ENCODE assay signal across 7 cellular contexts in genomic region chr1:94864821-94865220, GRCh38. TPM values are rescaled to one million over a fixed set of nuclear protein-coding genes. Genes with fewer than 3 reads are reported as not detected.
A peak's percentile ranks its signal among the peaks of the same experiment; 100 is the strongest.
DNase-seq lines count a peak whose midpoint lies in the region; ATAC-seq and TF ChIP-seq lines count a peak whose summit lies in the region.

No MANE protein-coding gene starts in this region.

- H3K4me3 ChIP-seq in PC-3 (ENCODE audit: low read length), result no peak overlapping the region
- H3K4me3 ChIP-seq in tibial nerve, result peak overlapping the region in 2 of 4 donors; percentile 14 to 20

- H3K79me2 ChIP-seq in PC-3 (ENCODE audit: low read length), result no peaks in the 10 kb centered on the region

- WGBS in tibial nerve, 2 donors, result 34 to 37% methylated on average over 9 of the region's 9 CpGs

- H3K4me2 ChIP-seq in PC-3 (ENCODE audit: low read length), result peak overlapping the region; percentile 80

- POLR2A ChIA-PET in PC-3 (lab: Charles Lee; ENCODE audit: unreplicated experiment), result no interaction called here

- intact Hi-C loops in PC-3 (cut with micrococcal nuclease), result loop anchor here (1.0 kb wide), 1 partner anchor 10 kb away; no protein-coding TSS in a partner anchor

- H3K36me3 ChIP-seq in PC-3 (ENCODE audit: low read depth, low read length) (no peaks in the 10 kb centered on the region), tibial nerve (no peaks in the 10 kb centered on the region)

- ATAC-seq in PC-3 (no peak), GM18511 (IDR thresholded peaks at IDR 0.05; ENCODE audit: unreplicated experiment) (no peak), HG03442 (IDR thresholded peaks at IDR 0.05; ENCODE audit: unreplicated experiment) (no peak)

- peak overlapping the region; percentile 80 for H3K9ac ChIP-seq in PC-3 (ENCODE audit: low read length)

- H4K20me1 ChIP-seq in PC-3 (ENCODE audit: low read length), result no peaks in the 10 kb centered on the region

- DNase-seq in PC-3, result no peak
- DNase-seq in epithelial cell of prostate (ENCODE audit: low read depth, low spot score), result no peak
- DNase-seq in mucosa of gallbladder (ENCODE audit: low spot score), result peak; percentile 27
- DNase-seq in tibial nerve (ENCODE audit: low spot score in 2 of 2), result no peak
- no peak for DNase-seq in activated naive CD4-positive, alpha-beta T cell treated with anti-CD3 and anti-CD28 coated beads, Interleukin-2, amount 50 U/mL, for 16 hours

- H3K27ac ChIP-seq in PC-3 (ENCODE audit: low read length) (peak overlapping the region; percentile 97), epithelial cell of prostate (peak overlapping the region; percentile 89), tibial nerve (peak overlapping the region; percentile 74 to 98 (median 84))

- H3K9me2 ChIP-seq in PC-3 (replicated peaks; ENCODE audit: low read length), result no peaks in the 10 kb centered on the region

- peak in 1 of 2 donors; percentile 8 for TF ChIP-seq EP300 in tibial nerve (IDR thresholded peaks at IDR 0.05)

- H3K4me1 ChIP-seq in PC-3 (ENCODE audit: insufficient read depth, low read length), result peaks cover 53% of the 10 kb centered on the region
- H3K4me1 ChIP-seq in tibial nerve, result peaks cover 3 to 81% (median 43%) of the 10 kb centered on the region in 4 donors

- H3K27me3 ChIP-seq in PC-3 (ENCODE audit: low read length) (no peaks in the 10 kb centered on the region), tibial nerve (no peaks in the 10 kb centered on the region)

- TF ChIP-seq POLR2A in tibial nerve (IDR thresholded peaks at IDR 0.05), result no peak

- H3K9me3 ChIP-seq in PC-3 (ENCODE audit: low read length) (no peaks in the 10 kb centered on the region), tibial nerve (no peaks in the 10 kb centered on the region)

- CTCF ChIA-PET in PC-3 (lab: Charles Lee), result interaction anchor here (0.5 kb wide), 1 partner anchor 11 kb away, joined by 4 read pairs; no protein-coding TSS in a partner anchor

- peaks cover 5% of the 10 kb centered on the region for H3F3A ChIP-seq in PC-3 (ENCODE audit: low read length, unreplicated experiment)

- H2AFZ ChIP-seq in PC-3 (ENCODE audit: low read length), result no peak overlapping the region

- no peak for TF ChIP-seq CTCF in PC-3 (conservative IDR thresholded peaks at IDR 0.05; ENCODE audit: low read depth, low read length)
- TF ChIP-seq CTCF in tibial nerve (IDR thresholded peaks at IDR 0.05), result no peak

- no TSS peak for BruUV-seq in PC-3 (replicated peaks; lab: Mats Ljungman, UMichigan)

RNA-seq across cellular contexts. Expression of gene SLC44A3, which starts 44.7 kb away (rescaled TPM):
- total RNA-seq in PC-3 (2014; rRNA removed), result 6.3 and 9.2 TPM in 2 replicates
- total RNA-seq in mucosa of gallbladder, result 53.8 TPM
- 1 to 10 TPM; 1.6 to 8.1 (median 5.3) TPM for total RNA-seq in tibial nerve
